Comparison of ENCODE assay signal across 6 cellular contexts in genomic region chr6:31972709-31973350, GRCh38. TPM values are rescaled to one million over a fixed set of nuclear protein-coding genes. Genes with fewer than 3 reads are reported as not detected.
A peak's percentile ranks its signal among the peaks of the same experiment; 100 is the strongest.
DNase-seq lines count a peak whose midpoint lies in the region; FAIRE-seq and TF ChIP-seq lines count a peak whose summit lies in the region.

No MANE protein-coding gene starts in this region.

- H3K9me1 ChIP-seq in keratinocyte (ENCODE audit: control insufficient read depth, extremely low read depth, insufficient read depth, low read length) = no peaks in the 10 kb centered on the region

- no peak for FAIRE-seq in keratinocyte (lab: Jason Lieb, UNC)

- DNase-seq in WERI-Rb-1 = no peak
- DNase-seq in keratinocyte (ENCODE audit: low read depth, low spot score) = peak; percentile 17
- DNase-seq in cerebellar nuclear complex (lab: John Stamatoyannopoulos, UW) = no peak
- no peak for DNase-seq in NCI-H2081 treated with DMSO at 0.1 percent for 48 hours (lab: John Stamatoyannopoulos, UW)
- DNase-seq in ecto neural progenitor cell (ENCODE audit: low spot score) = no peak

- H2AFZ ChIP-seq in keratinocyte (ENCODE audit: control insufficient read depth, low read length) = peak overlapping the region; percentile 92

- peak overlapping the region; percentile 96 for H3K9ac ChIP-seq in keratinocyte (ENCODE audit: control insufficient read depth, extremely low read depth, insufficient read depth, low read length)

- peaks cover 18% of the 10 kb centered on the region for H3K4me1 ChIP-seq in keratinocyte (ENCODE audit: control insufficient read depth, extremely low read depth, insufficient read depth, low read length)

- H3K27me3 ChIP-seq in WERI-Rb-1 (ENCODE audit: insufficient read depth, low read depth, severe bottlenecking) (no peaks in the 10 kb centered on the region), keratinocyte (ENCODE audit: control insufficient read depth, extremely low read depth, insufficient read depth, low read length) (no peaks in the 10 kb centered on the region)

- dilution Hi-C loops in keratinocyte (cut with MboI; ENCODE audit: extremely low pct_ligation_motif_present, low sequenced_read_pairs) = no loop called here

- H3K4me3 ChIP-seq in GM08714 (ENCODE audit: low read length) = peak overlapping the region; percentile 83
- H3K4me3 ChIP-seq in WERI-Rb-1 (ENCODE audit: low read depth, low read length) = peak overlapping the region; percentile 65
- H3K4me3 ChIP-seq in keratinocyte (ENCODE audit: control insufficient read depth in 2 of 3, extremely low read depth in 1 of 3, insufficient read depth in 2 of 3, low read depth in 1 of 3, low read length in 3 of 3) = peak overlapping the region; percentile 72 to 95 (median 89)

- H3K27ac ChIP-seq in WERI-Rb-1 (peak overlapping the region; percentile 98), keratinocyte (ENCODE audit: control insufficient read depth, insufficient read depth, low read length) (peak overlapping the region; percentile 98)

- H3K36me3 ChIP-seq in WERI-Rb-1 (peaks cover 40% of the 10 kb centered on the region), keratinocyte (ENCODE audit: control insufficient read depth in 2 of 2, extremely low read depth in 1 of 2, insufficient read depth in 2 of 2, low read length in 2 of 2) (peaks cover 3 to 15% of the 10 kb centered on the region in 2 experiments)

- H3K79me2 ChIP-seq in keratinocyte (ENCODE audit: control insufficient read depth, insufficient read depth, low read length) = peaks cover 28% of the 10 kb centered on the region

- H3K4me2 ChIP-seq in keratinocyte (ENCODE audit: control insufficient read depth, extremely low read depth, insufficient read depth, low read depth, low read length) = peak overlapping the region; percentile 88

- no peak for TF ChIP-seq CTCF in WERI-Rb-1 (IDR thresholded peaks at IDR 0.05; ENCODE audit: low read depth, low read length)
- no peak for TF ChIP-seq CTCF in keratinocyte (optimal IDR thresholded peaks at IDR 0.05 in 1 of 3, IDR thresholded peaks at IDR 0.05 in 1 of 3, conservative IDR thresholded peaks at IDR 0.05 in 1 of 3; ENCODE audit: extremely low read depth in 1 of 3, insufficient read depth in 2 of 3, low read length in 3 of 3)

- no peaks in the 10 kb centered on the region for H4K20me1 ChIP-seq in keratinocyte (ENCODE audit: control insufficient read depth, extremely low read depth, insufficient read depth, low read length)

- H3K9me3 ChIP-seq in WERI-Rb-1 (ENCODE audit: severe bottlenecking) (peaks cover 5% of the 10 kb centered on the region), keratinocyte (ENCODE audit: control insufficient read depth, low read depth, low read length) (no peaks in the 10 kb centered on the region)

RNA-seq across cellular contexts. Expression of gene DXO, which starts 0.9 kb away (rescaled TPM):
- 7.0 to 10.4 TPM (median 7.6 TPM) in 3 replicates for polyA plus RNA-seq in keratinocyte
- polyA plus RNA-seq in keratinocyte (2011; ENCODE audit: low read depth) = 4.9 TPM
- polyA plus RNA-seq in keratinocyte (2011; cell fraction: cytosol; rRNA removed) = 6.9 and 8.0 TPM in 2 replicates
- polyA plus RNA-seq in keratinocyte (2011; cell fraction: nucleus; rRNA removed) = 23.0 and 23.6 TPM in 2 replicates
- 10.2 and 12.4 TPM in 2 replicates for polyA plus RNA-seq in keratinocyte (2012; ENCODE audit: low replicate concordance)
- polyA minus RNA-seq in keratinocyte = 6.0 to 14.3 TPM (median 7.1 TPM) in 3 replicates
- 17.1 TPM for polyA minus RNA-seq in keratinocyte (2011; cell fraction: cytosol; rRNA and poly(A)+ RNA removed)
- polyA minus RNA-seq in keratinocyte (2011; cell fraction: nucleus; rRNA and poly(A)+ RNA removed) = 5.4 and 7.1 TPM in 2 replicates

RNA-seq across cellular contexts. Expression of gene C4A, which starts 9.0 kb away (rescaled TPM):
- polyA plus RNA-seq in keratinocyte = 1.2 to 2.9 TPM (median 1.4 TPM) in 3 replicates
- 3.8 TPM for polyA plus RNA-seq in keratinocyte (2011; ENCODE audit: low read depth)
- polyA plus RNA-seq in keratinocyte (2011; cell fraction: cytosol; rRNA removed) = 0.22 and 0.51 TPM in 2 replicates
- polyA plus RNA-seq in keratinocyte (2011; cell fraction: nucleus; rRNA removed) = 8.0 and 9.5 TPM in 2 replicates
- polyA plus RNA-seq in keratinocyte (2012; ENCODE audit: low replicate concordance) = 1.8 and 3.8 TPM in 2 replicates
- 2.3 to 10.0 TPM (median 3.7 TPM) in 3 replicates for polyA minus RNA-seq in keratinocyte
- polyA minus RNA-seq in keratinocyte (2011; cell fraction: cytosol; rRNA and poly(A)+ RNA removed) = not detected
- 4.1 and 4.2 TPM in 2 replicates for polyA minus RNA-seq in keratinocyte (2011; cell fraction: nucleus; rRNA and poly(A)+ RNA removed)

RNA-seq across cellular contexts. Expression of gene SKIC2, which starts 13.9 kb away (rescaled TPM):
- 24.5 to 37.7 TPM (median 37.5 TPM) in 3 replicates for polyA plus RNA-seq in keratinocyte
- 24.7 TPM for polyA plus RNA-seq in keratinocyte (2011; ENCODE audit: low read depth)
- polyA plus RNA-seq in keratinocyte (2011; cell fraction: cytosol; rRNA removed) = 13.6 and 20.2 TPM in 2 replicates
- 146 and 169 TPM in 2 replicates for polyA plus RNA-seq in keratinocyte (2011; cell fraction: nucleus; rRNA removed)
- polyA plus RNA-seq in keratinocyte (2012; ENCODE audit: low replicate concordance) = 42.2 and 53.9 TPM in 2 replicates
- 65.4 to 76.2 TPM (median 71.3 TPM) in 3 replicates for polyA minus RNA-seq in keratinocyte
- polyA minus RNA-seq in keratinocyte (2011; cell fraction: cytosol; rRNA and poly(A)+ RNA removed) = 35.7 TPM
- polyA minus RNA-seq in keratinocyte (2011; cell fraction: nucleus; rRNA and poly(A)+ RNA removed) = 49.2 and 57.4 TPM in 2 replicates

RNA-seq across cellular contexts. Expression of gene NELFE, which starts 14.1 kb away (rescaled TPM):
- polyA plus RNA-seq in keratinocyte = 45.1 to 57.9 TPM (median 51.9 TPM) in 3 replicates
- 137 TPM for polyA plus RNA-seq in keratinocyte (2011; ENCODE audit: low read depth)
- 41.1 and 56.6 TPM in 2 replicates for polyA plus RNA-seq in keratinocyte (2011; cell fraction: cytosol; rRNA removed)
- 32.7 and 37.9 TPM in 2 replicates for polyA plus RNA-seq in keratinocyte (2011; cell fraction: nucleus; rRNA removed)
- 53.6 and 69.3 TPM in 2 replicates for polyA plus RNA-seq in keratinocyte (2012; ENCODE audit: low replicate concordance)
- polyA minus RNA-seq in keratinocyte = 20.0 to 27.2 TPM (median 20.7 TPM) in 3 replicates
- polyA minus RNA-seq in keratinocyte (2011; cell fraction: cytosol; rRNA and poly(A)+ RNA removed) = 37.6 TPM
- 8.5 and 10.9 TPM in 2 replicates for polyA minus RNA-seq in keratinocyte (2011; cell fraction: nucleus; rRNA and poly(A)+ RNA removed)

RNA-seq across cellular contexts. Expression of gene CFB, which starts 26.9 kb away (rescaled TPM):
- 0.84 to 2.9 TPM (median 2.5 TPM) in 3 replicates for polyA plus RNA-seq in keratinocyte
- polyA plus RNA-seq in keratinocyte (2011; ENCODE audit: low read depth) = 6.6 TPM
- 0.73 and 1.2 TPM in 2 replicates for polyA plus RNA-seq in keratinocyte (2011; cell fraction: cytosol; rRNA removed)
- 5.4 and 6.6 TPM in 2 replicates for polyA plus RNA-seq in keratinocyte (2011; cell fraction: nucleus; rRNA removed)
- 1.1 and 6.5 TPM in 2 replicates for polyA plus RNA-seq in keratinocyte (2012; ENCODE audit: low replicate concordance)
- 1.9 to 5.2 TPM in 2 of 3 replicates, not detected in the other for polyA minus RNA-seq in keratinocyte
- 2.9 TPM for polyA minus RNA-seq in keratinocyte (2011; cell fraction: cytosol; rRNA and poly(A)+ RNA removed)
- polyA minus RNA-seq in keratinocyte (2011; cell fraction: nucleus; rRNA and poly(A)+ RNA removed) = 5.4 and 9.2 TPM in 2 replicates
